In genomic region chr3:28912120-28912885, GRCh38 we compare ENCODE assay signal across 25 cellular contexts.
DNase-seq lines count a peak whose midpoint lies in the region; ATAC-seq and TF ChIP-seq lines count a peak whose summit lies in the region.
"Had no signal": no experiment of that assay in that cellular context is flagged by ENCODE, and none has a peak within 500 bp of the region (broad histone marks: within the 10 kb centered on the region; RNA-seq: fewer than 3 reads in every experiment).

No MANE protein-coding gene starts in this region.

- intact Hi-C loops in CD8-positive, alpha-beta T cell (cut with DNase I, micrococcal nuclease), result no loop called here

- H3K27ac ChIP-seq in SJSA1 (peak overlapping the region; percentile 43), smooth muscle cell (ENCODE audit: low read depth) (peak overlapping the region; percentile 49)
- no peak overlapping the region for H3K27ac ChIP-seq in CD8-positive, alpha-beta T cell (ENCODE audit: low read depth, low read length)
- H3K27ac ChIP-seq: uterus had no signal

- POLR2A ChIA-PET in CD8-positive, alpha-beta T cell (lab: Charles Lee), result no interaction called here

- H3K36me3 Mint-ChIP-seq in CD8-positive, alpha-beta T cell, result no peaks in the 10 kb centered on the region
- H3K36me3 Mint-ChIP-seq: activated CD8-positive, alpha-beta memory T cell treated with anti-CD3 and anti-CD28 coated beads, Interleukin-2, amount 10 ng/mL, durations not matched to agents 7 days and 5 days; memory B cell; stimulated activated effector memory CD8-positive, alpha-beta T cell treated with anti-CD3 and anti-CD28 coated beads, Interleukin-12 subunit alpha, Interleukin-12 subunit beta, amount 100 ng/mL, for 72 hours had no signal

- H3K4me2 ChIP-seq in smooth muscle cell, result peak overlapping the region; percentile 66

- CTCF ChIA-PET in CD8-positive, alpha-beta T cell (lab: Charles Lee), result no interaction called here

- ATAC-seq in CD8-positive, alpha-beta T cell, result no peak
- ATAC-seq in GM18858 (IDR thresholded peaks at IDR 0.05; ENCODE audit: unreplicated experiment), result no peak
- ATAC-seq: activated CD8-positive, alpha-beta memory T cell treated with anti-CD3 and anti-CD28 coated beads, Interleukin-2, amount 10 ng/mL, durations not matched to agents 7 days and 5 days; activated T-cell treated with anti-CD3 and anti-CD28 coated beads, Interleukin-2, amount 50 U/mL, for 72 hours; stimulated activated effector memory CD8-positive, alpha-beta T cell treated with anti-CD3 and anti-CD28 coated beads, Interleukin-12 subunit alpha, Interleukin-12 subunit beta, amount 100 ng/mL, for 72 hours had no signal

- DNase-seq in ELR (ENCODE audit: low read depth) (peak; percentile 81), SJSA1 (ENCODE audit: low read depth in 1 of 2, low spot score in 2 of 2) (peak in 1 of 2 experiments; percentile 26), fibroblast of villous mesenchyme (ENCODE audit: low read depth) (peak; percentile 32), smooth muscle cell (lab: John Stamatoyannopoulos, UW; ENCODE audit: unreplicated experiment) (no peak), NCI-H526 (lab: John Stamatoyannopoulos, UW) (no peak), hippocampal formation (lab: John Stamatoyannopoulos, UW) (no peak)
- no peak for DNase-seq in CD8-positive, alpha-beta T cell
- DNase-seq: activated CD4-positive, alpha-beta T cell treated with anti-CD3 and anti-CD28 coated beads, Interleukin-2, amount 10 ng/mL, durations not matched to agents 24 days and 14 days; activated CD8-positive, alpha-beta memory T cell treated with anti-CD3 and anti-CD28 coated beads, Interleukin-2, amount 10 ng/mL, durations not matched to agents 7 days and 5 days; activated naive CD4-positive, alpha-beta T cell treated with Interleukin-2 at 50 U/mL for 16 hours; activated T-cell treated with anti-CD3 and anti-CD28 coated beads, Interleukin-2, amount 50 U/mL, for 72 hours; C1 segment of cervical spinal cord; Calu3; kidney glomerular epithelial cell; NCI-H1105 treated with DMSO at 0.1 percent for 48 hours; NCI-H2029; NCI-H345; NCI-H82; occipital lobe; uterus had no signal

- no peaks in the 10 kb centered on the region for H3K79me2 ChIP-seq in smooth muscle cell (ENCODE audit: low read depth)

- peaks cover 4% of the 10 kb centered on the region for H3K27me3 Mint-ChIP-seq in CD8-positive, alpha-beta T cell (ENCODE audit: low read depth)
- H3K27me3 Mint-ChIP-seq: memory B cell had no signal

- peak overlapping the region; percentile 57 for H2AFZ ChIP-seq in smooth muscle cell (ENCODE audit: low read depth)

- H4K20me1 ChIP-seq in smooth muscle cell (ENCODE audit: low read depth), result no peaks in the 10 kb centered on the region

- H3K9me3 Mint-ChIP-seq in CD8-positive, alpha-beta T cell, result peaks cover 2% of the 10 kb centered on the region
- H3K9me3 Mint-ChIP-seq: activated CD4-positive, alpha-beta T cell treated with anti-CD3 and anti-CD28 coated beads, Interleukin-2, amount 10 ng/mL, durations not matched to agents 24 days and 14 days; activated T-cell treated with anti-CD3 and anti-CD28 coated beads, Interleukin-2, amount 50 U/mL, for 72 hours; stimulated activated effector memory CD8-positive, alpha-beta T cell treated with anti-CD3 and anti-CD28 coated beads, Interleukin-12 subunit alpha, Interleukin-12 subunit beta, amount 100 ng/mL, for 72 hours; T-helper 1 cell treated with Interleukin-12 subunit alpha and Interleukin-12 subunit beta and Interleukin-4 antibody, amounts not matched to agents 30 μg/mL and 1 μg/mL, for 36 hours had no signal

- peaks cover 3% of the 10 kb centered on the region for H3K4me1 Mint-ChIP-seq in CD8-positive, alpha-beta T cell (ENCODE audit: low read depth)
- H3K4me1 Mint-ChIP-seq: stimulated activated effector memory CD8-positive, alpha-beta T cell treated with anti-CD3 and anti-CD28 coated beads, Interleukin-12 subunit alpha, Interleukin-12 subunit beta, amount 100 ng/mL, for 72 hours had no signal

- no peaks in the 10 kb centered on the region for H3K9me3 ChIP-seq in SJSA1 (replicated peaks)
- no peaks in the 10 kb centered on the region for H3K9me3 ChIP-seq in smooth muscle cell (replicated peaks; ENCODE audit: low read depth)
- no peaks in the 10 kb centered on the region for H3K9me3 ChIP-seq in CD8-positive, alpha-beta T cell (ENCODE audit: low read length)
- H3K9me3 ChIP-seq: uterus had no signal

- H3K9ac ChIP-seq in smooth muscle cell (ENCODE audit: low read depth), result no peak overlapping the region

- H3K27me3 ChIP-seq in SJSA1 (replicated peaks) (no peaks in the 10 kb centered on the region), smooth muscle cell (ENCODE audit: low read depth) (no peaks in the 10 kb centered on the region)
- no peaks in the 10 kb centered on the region for H3K27me3 ChIP-seq in CD8-positive, alpha-beta T cell (ENCODE audit: insufficient read depth, low read length)
- H3K27me3 ChIP-seq: uterus had no signal

- no peak overlapping the region for H3K4me3 ChIP-seq in SJSA1
- H3K4me3 ChIP-seq in fibroblast of villous mesenchyme (ENCODE audit: low read depth, low read length), result peak overlapping the region; percentile 21
- H3K4me3 ChIP-seq in smooth muscle cell, result no peak overlapping the region
- no peak overlapping the region for H3K4me3 ChIP-seq in CD8-positive, alpha-beta T cell (ENCODE audit: low read depth, low read length)
- H3K4me3 ChIP-seq: uterus had no signal

- 70% methylated on average over 6 of the region's 6 CpGs for WGBS in smooth muscle cell (ENCODE audit: low lambda C conversion rate)

- H3F3A ChIP-seq in smooth muscle cell (ENCODE audit: low read depth), result peaks cover 2% of the 10 kb centered on the region

- TF ChIP-seq CTCF in fibroblast of villous mesenchyme (IDR thresholded peaks at IDR 0.05; ENCODE audit: insufficient read depth, low read depth, low read length) (no peak), smooth muscle cell (IDR thresholded peaks at IDR 0.05; ENCODE audit: borderline replicate concordance, insufficient read depth, poor library complexity, severe bottlenecking) (no peak)
- no peak for TF ChIP-seq CTCF in CD8-positive, alpha-beta T cell (IDR thresholded peaks at IDR 0.05)

- H3K4me3 Mint-ChIP-seq in CD8-positive, alpha-beta T cell, result no peak overlapping the region
- H3K4me3 Mint-ChIP-seq: activated CD4-positive, alpha-beta T cell treated with anti-CD3 and anti-CD28 coated beads, Interleukin-2, amount 10 ng/mL, durations not matched to agents 24 days and 14 days; activated CD8-positive, alpha-beta memory T cell treated with anti-CD3 and anti-CD28 coated beads, Interleukin-2, amount 10 ng/mL, durations not matched to agents 7 days and 5 days; activated T-cell treated with anti-CD3 and anti-CD28 coated beads, Interleukin-2, amount 50 U/mL, for 72 hours; dendritic cell treated with granulocyte-macrophage colony-stimulating factor and Interleukin-4, amounts not matched to agents 40 ng/mL and 50 ng/mL, for 4 days; memory B cell; stimulated activated effector memory CD8-positive, alpha-beta T cell treated with anti-CD3 and anti-CD28 coated beads, Interleukin-12 subunit alpha, Interleukin-12 subunit beta, amount 100 ng/mL, for 72 hours; T-helper 1 cell treated with Interleukin-12 subunit alpha and Interleukin-12 subunit beta and Interleukin-4 antibody, amounts not matched to agents 30 μg/mL and 1 μg/mL, for 36 hours had no signal

- H3K27ac Mint-ChIP-seq in CD8-positive, alpha-beta T cell, result no peak overlapping the region
- H3K27ac Mint-ChIP-seq: activated CD4-positive, alpha-beta T cell treated with anti-CD3 and anti-CD28 coated beads, Interleukin-2, amount 10 ng/mL, durations not matched to agents 24 days and 14 days; activated CD8-positive, alpha-beta memory T cell treated with anti-CD3 and anti-CD28 coated beads, Interleukin-2, amount 10 ng/mL, durations not matched to agents 7 days and 5 days; activated T-cell treated with anti-CD3 and anti-CD28 coated beads, Interleukin-2, amount 50 U/mL, for 72 hours; dendritic cell treated with granulocyte-macrophage colony-stimulating factor and Interleukin-4, amounts not matched to agents 40 ng/mL and 50 ng/mL, for 4 days; memory B cell; stimulated activated effector memory CD8-positive, alpha-beta T cell treated with anti-CD3 and anti-CD28 coated beads, Interleukin-12 subunit alpha, Interleukin-12 subunit beta, amount 100 ng/mL, for 72 hours; T-helper 1 cell treated with Interleukin-12 subunit alpha and Interleukin-12 subunit beta and Interleukin-4 antibody, amounts not matched to agents 30 μg/mL and 1 μg/mL, for 36 hours had no signal

- peaks cover 13% of the 10 kb centered on the region for H3K4me1 ChIP-seq in SJSA1 (replicated peaks)
- peaks cover 31% of the 10 kb centered on the region for H3K4me1 ChIP-seq in smooth muscle cell (ENCODE audit: low read depth)
- H3K4me1 ChIP-seq in CD8-positive, alpha-beta T cell (ENCODE audit: insufficient read depth, low read length), result no peaks in the 10 kb centered on the region
- H3K4me1 ChIP-seq: uterus had no signal

- H3K36me3 ChIP-seq in SJSA1 (no peaks in the 10 kb centered on the region), smooth muscle cell (ENCODE audit: low read depth) (no peaks in the 10 kb centered on the region)
- H3K36me3 ChIP-seq in CD8-positive, alpha-beta T cell (ENCODE audit: insufficient read depth, low read length), result no peaks in the 10 kb centered on the region
- H3K36me3 ChIP-seq: uterus had no signal

Comparison
In these comparisons a context has a peak if more than half of its experiments do, and no peak if none do; other contexts are left out.
1. DNase-seq: peak in ELR (single experiment) and fibroblast of villous mesenchyme (single experiment); none in smooth muscle cell (single experiment), CD8-positive, alpha-beta T cell (0 of 7), NCI-H526 (0 of 2) and hippocampal formation (0 of 2).